ENCODE assay signal across 18 cellular contexts in the genomic region with DNA sequence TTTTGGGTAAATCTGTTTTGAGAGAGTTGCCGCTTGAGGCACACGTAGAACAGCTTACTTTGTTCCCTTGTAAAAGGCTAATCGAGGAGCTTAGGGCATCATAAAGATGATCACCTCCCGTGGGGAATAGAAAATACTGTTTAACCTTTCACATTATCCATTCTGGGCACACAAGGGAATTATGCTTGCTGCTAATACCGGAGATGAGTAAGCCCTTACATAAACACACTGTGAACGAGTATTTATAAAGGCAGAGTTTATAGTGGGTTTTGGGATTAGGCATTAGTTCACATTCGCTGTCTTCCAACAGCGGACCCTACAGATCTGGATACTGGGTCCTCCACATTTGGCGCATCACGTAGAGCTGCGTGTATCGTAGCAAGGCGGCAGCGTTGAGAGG. TPM values are rescaled to one million over a fixed set of nuclear protein-coding genes. Genes with fewer than 3 reads are reported as not detected.
DNase-seq lines count a peak whose midpoint lies in the region; ATAC-seq and TF ChIP-seq lines count a peak whose summit lies in the region.
"Had no signal": no experiment of that assay in that cellular context is flagged by ENCODE, and none has a peak within 500 bp of the region (broad histone marks: within the 10 kb centered on the region; RNA-seq: fewer than 3 reads in every experiment).

No MANE protein-coding gene starts in this region.

- H3K27ac ChIP-seq in hepatocyte (no peak overlapping the region), smooth muscle cell (ENCODE audit: low read depth) (no peak overlapping the region)
- H3K27ac ChIP-seq: BLaER1, KMS-11, SK-N-MC had no signal

- DNase-seq in HCEC 1CT (peak; percentile 21), NCI-H82 treated with DMSO at 0.1 percent for 48 hours (lab: John Stamatoyannopoulos, UW; ENCODE audit: unreplicated experiment) (peak; percentile 12), hepatocyte (ENCODE audit: low spot score) (peak; percentile 5), smooth muscle cell (lab: John Stamatoyannopoulos, UW; ENCODE audit: unreplicated experiment) (no peak)
- no peak for DNase-seq in activated effector memory CD4-positive, alpha-beta T cell treated with Interleukin-2 at 50 U/mL for 16 hours
- no peak for DNase-seq in activated CD4-positive, alpha-beta T cell treated with anti-CD3 and anti-CD28 coated beads, Interleukin-2, amount 50 U/mL, for 1 hour
- DNase-seq: CD8-positive, alpha-beta memory T cell; DMS79; GDM1; NCI-H1417; NCI-H2029; NK-92 treated with Interleukin-12 subunit alpha and Interleukin-12 subunit beta, amount 100 ng/mL, for 24 hours; T-cell had no signal

- WGBS in hepatocyte (ENCODE audit: low lambda C conversion rate, missing lambda C conversion rate), result 28% methylated on average over 14 of the region's 14 CpGs
- 54% methylated on average over 14 of the region's 14 CpGs for WGBS in smooth muscle cell (ENCODE audit: low lambda C conversion rate)

- H3K4me3 ChIP-seq in hepatocyte (no peak overlapping the region), smooth muscle cell (no peak overlapping the region)
- H3K4me3 ChIP-seq: BLaER1, SK-N-MC had no signal

- no peak overlapping the region for H3K9ac ChIP-seq in smooth muscle cell (ENCODE audit: low read depth)
- H3K9ac ChIP-seq: BLaER1, KMS-11 had no signal

- no peaks in the 10 kb centered on the region for H3F3A ChIP-seq in smooth muscle cell (ENCODE audit: low read depth)

- H2AFZ ChIP-seq in hepatocyte, result no peak overlapping the region
- no peak overlapping the region for H2AFZ ChIP-seq in smooth muscle cell (ENCODE audit: low read depth)

- no peaks in the 10 kb centered on the region for H3K9me2 ChIP-seq in hepatocyte (replicated peaks; ENCODE audit: insufficient read depth)

- no peaks in the 10 kb centered on the region for H3K79me2 ChIP-seq in hepatocyte
- no peaks in the 10 kb centered on the region for H3K79me2 ChIP-seq in smooth muscle cell (ENCODE audit: low read depth)

- H3K4me2 ChIP-seq in hepatocyte (peak overlapping the region; percentile 24), smooth muscle cell (peak overlapping the region; percentile 65)
- H3K4me2 ChIP-seq: BLaER1, KMS-11 had no signal

- H3K27me3 ChIP-seq in hepatocyte, result no peaks in the 10 kb centered on the region
- no peaks in the 10 kb centered on the region for H3K27me3 ChIP-seq in smooth muscle cell (ENCODE audit: low read depth)
- H3K27me3 ChIP-seq: BLaER1 had no signal

- H3K9me3 ChIP-seq in hepatocyte (ENCODE audit: low read depth) (no peaks in the 10 kb centered on the region), smooth muscle cell (replicated peaks; ENCODE audit: low read depth) (no peaks in the 10 kb centered on the region)
- H3K9me3 ChIP-seq: BLaER1 had no signal

- H4K20me1 ChIP-seq in hepatocyte (ENCODE audit: insufficient read depth, poor library complexity, severe bottlenecking) (no peaks in the 10 kb centered on the region), smooth muscle cell (ENCODE audit: low read depth) (no peaks in the 10 kb centered on the region)
- H4K20me1 ChIP-seq: BLaER1 had no signal

- H3K36me3 ChIP-seq in hepatocyte (replicated peaks; ENCODE audit: insufficient read depth, low read depth) (no peaks in the 10 kb centered on the region), smooth muscle cell (ENCODE audit: low read depth) (no peaks in the 10 kb centered on the region)
- H3K36me3 ChIP-seq: BLaER1 had no signal

- ATAC-seq in GM21360 (IDR thresholded peaks at IDR 0.05; ENCODE audit: unreplicated experiment) (no peak), GM21529 (IDR thresholded peaks at IDR 0.05; ENCODE audit: unreplicated experiment) (no peak)
- ATAC-seq: T-cell had no signal

- TF ChIP-seq CTCF in hepatocyte (IDR thresholded peaks at IDR 0.05; ENCODE audit: poor library complexity) (no peak), smooth muscle cell (IDR thresholded peaks at IDR 0.05; ENCODE audit: borderline replicate concordance, insufficient read depth, poor library complexity, severe bottlenecking) (no peak)

- no peaks in the 10 kb centered on the region for H3K4me1 ChIP-seq in hepatocyte (ENCODE audit: insufficient read depth)
- H3K4me1 ChIP-seq in smooth muscle cell (ENCODE audit: low read depth), result no peaks in the 10 kb centered on the region
- H3K4me1 ChIP-seq: BLaER1 had no signal

RNA-seq across cellular contexts. Expression of a gene that starts 51.2 kb away (rescaled TPM):
- total RNA-seq in hepatocyte (1.1 and 1.8 TPM in 2 replicates), smooth muscle cell (0.13 and 0.81 TPM in 2 replicates)
- polyA plus RNA-seq in hepatocyte (0.64 and 1.5 TPM in 2 replicates), smooth muscle cell (0.25 TPM in 1 of 2 replicates, not detected in the other)
- total RNA-seq: CD8-positive, alpha-beta memory T cell; T-cell had no signal
- polyA plus RNA-seq: CD8-positive, alpha-beta memory T cell had no signal

Comparison
In these comparisons a context has a peak if more than half of its experiments do, and no peak if none do; other contexts are left out.
1. DNase-seq: peak in HCEC 1CT (single experiment), NCI-H82 treated with DMSO at 0.1 percent for 48 hours (single experiment) and hepatocyte (single experiment); none in smooth muscle cell (single experiment), activated effector memory CD4-positive, alpha-beta T cell treated with Interleukin-2 at 50 U/mL for 16 hours (single experiment) and activated CD4-positive, alpha-beta T cell treated with anti-CD3 and anti-CD28 coated beads, Interleukin-2, amount 50 U/mL, for 1 hour (single experiment).